21 cellular contexts compared by ENCODE assay signal in genomic region chr2:241168366-241168765, GRCh38.
"Had no signal": no experiment of that assay in that cellular context is flagged by ENCODE, and none has a peak within 500 bp of the region (broad histone marks: within the 10 kb centered on the region; RNA-seq: fewer than 3 reads in every experiment).

No MANE protein-coding gene starts in this region.

- H3K4me3 ChIP-seq: coronary artery, esophagus muscularis mucosa, gastroesophageal sphincter, heart left ventricle, hepatocyte, left lung, lower lobe of right lung, mucosa of descending colon had no signal

- H2AFZ ChIP-seq: hepatocyte had no signal

- ATAC-seq: effector memory CD8-positive, alpha-beta T cell; foreskin keratinocyte; gastroesophageal sphincter; left cardiac atrium; left lung; left ventricle myocardium superior; lower lobe of right lung; mucosa of descending colon had no signal

- H3K4me3 Mint-ChIP-seq: effector memory CD8-positive, alpha-beta T cell; endodermal cell; immature natural killer cell; mesothelial cell of epicardium had no signal

- H3K27ac Mint-ChIP-seq: endodermal cell, immature natural killer cell, mesothelial cell of epicardium had no signal

- H3K27ac ChIP-seq: coronary artery, esophagus muscularis mucosa, foreskin keratinocyte, gastroesophageal sphincter, heart left ventricle, hepatocyte, left lung, lower lobe of right lung had no signal

- H3K27me3 ChIP-seq: esophagus muscularis mucosa, foreskin keratinocyte, gastroesophageal sphincter, heart left ventricle, hepatocyte, left lung had no signal

- H3K27me3 Mint-ChIP-seq: effector memory CD8-positive, alpha-beta T cell had no signal

- H3K4me1 ChIP-seq: esophagus muscularis mucosa, foreskin keratinocyte, gastroesophageal sphincter, left lung, lower lobe of right lung had no signal

- H3K79me2 ChIP-seq: hepatocyte had no signal

- DNase-seq: effector CD8-positive, alpha-beta T cell; effector memory CD8-positive, alpha-beta T cell; endodermal cell; foreskin keratinocyte; heart left ventricle; hypothalamus; immature natural killer cell; islet precursor cell; kidney; kidney glomerular epithelial cell; left cardiac atrium; left lung; left ventricle myocardium superior; lower lobe of right lung; mesenchymal stem cell; mucosa of descending colon had no signal

- H3K4me1 Mint-ChIP-seq: endodermal cell, immature natural killer cell had no signal

- H3K4me2 ChIP-seq: hepatocyte had no signal
